8 cellular contexts compared by ENCODE assay signal in the genomic region with DNA sequence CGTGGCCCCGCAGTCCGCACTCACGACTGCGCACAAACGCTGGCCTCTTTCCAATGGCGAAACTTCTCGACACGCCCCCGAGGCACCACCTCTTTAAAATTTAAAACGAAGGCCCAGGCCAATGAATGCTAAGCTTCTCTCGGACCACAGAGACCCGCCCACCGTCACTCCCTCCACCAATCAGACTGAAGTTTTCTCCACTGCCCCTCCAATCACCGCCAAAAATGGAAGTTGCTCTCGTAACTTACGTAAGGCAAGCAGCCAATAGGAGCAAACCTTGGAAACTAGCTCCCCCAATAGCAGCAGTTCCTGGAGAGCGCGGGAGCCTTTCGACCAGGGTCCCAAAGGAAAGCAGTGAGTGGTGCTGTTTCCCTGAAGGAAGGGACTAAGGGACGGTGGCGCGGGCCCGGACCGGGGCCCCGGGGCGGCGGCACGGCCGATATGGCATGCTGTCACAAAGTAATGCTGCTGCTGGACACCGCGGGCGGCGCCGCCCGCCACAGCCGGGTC. TPM values are rescaled to one million over a fixed set of nuclear protein-coding genes. Genes with fewer than 3 reads are reported as not detected.
DNase-seq lines count a peak whose midpoint lies in the region; ATAC-seq, FAIRE-seq and TF ChIP-seq lines count a peak whose summit lies in the region.

Gene TICRR, plus strand, starts transcription at position 324 of the 510 bp plus-strand sequence. Its CDS starts 118 bp downstream, at position 442.

- H3K27ac ChIP-seq in trophoblast cell (ENCODE audit: low read depth, low read length), result peak within 1 kb of the TSS; percentile 6

- H2BK12ac ChIP-seq in trophoblast cell (ENCODE audit: low read length), result no peak within 1 kb of the TSS

- peak within 1 kb of the TSS; percentile 48 for H3K4ac ChIP-seq in trophoblast cell (ENCODE audit: low read depth, low read length)

- DNase-seq in GM12891 (ENCODE audit: insufficient read length, low spot score) (peak; percentile 84), NCI-H1417 treated with DMSO at 0.1 percent for 48 hours (lab: John Stamatoyannopoulos, UW) (peak; percentile 100), SW 1271 (lab: John Stamatoyannopoulos, UW) (peak; percentile 100), cardiac septum (ENCODE audit: low spot score) (peak; percentile 97), trophoblast cell (peak; percentile 99 to 100), type B pancreatic cell (ENCODE audit: extremely low spot score, unreplicated experiment) (peak; percentile 95)
- peak; percentile 87 for DNase-seq in activated naive CD8-positive, alpha-beta T cell treated with anti-CD3 and anti-CD28 coated beads, Interleukin-2, amount 10 ng/mL, durations not matched to agents 7 days and 5 days

- no peaks in the 10 kb centered on the region for H3K27me3 ChIP-seq in trophoblast cell (ENCODE audit: insufficient read depth, low read length)

- H3K4me2 ChIP-seq in trophoblast cell (ENCODE audit: low read length), result peak within 1 kb of the TSS; percentile 94

- H3K4me1 ChIP-seq in trophoblast cell (ENCODE audit: control insufficient read depth in 1 of 2, insufficient read depth in 2 of 2, low read length in 2 of 2), result peaks cover 7 to 8% of the 10 kb centered on the region in 2 experiments

- peak within 1 kb of the TSS; percentile 87 for H3K18ac ChIP-seq in trophoblast cell (ENCODE audit: low read length)

- peak; percentile 41; the same call in 1 of the 2 replicates for TF ChIP-seq POLR2A in GM12891 (IDR thresholded peaks at IDR 0.05; ENCODE audit: low read depth, low read length)

- TF ChIP-seq CTCF in type B pancreatic cell (conservative IDR thresholded peaks at IDR 0.05), result no peak

- peak within 1 kb of the TSS; percentile 6 for H2BK120ac ChIP-seq in trophoblast cell (ENCODE audit: insufficient read depth, low read length, poor library complexity)

- peak within 1 kb of the TSS; percentile 90 for H3K4me3 Mint-ChIP-seq in activated naive CD8-positive, alpha-beta T cell treated with anti-CD3 and anti-CD28 coated beads, Interleukin-2, amount 10 ng/mL, durations not matched to agents 7 days and 5 days
- peak within 1 kb of the TSS; percentile 87 for H3K4me3 Mint-ChIP-seq in type B pancreatic cell

- H3K27ac Mint-ChIP-seq in activated naive CD8-positive, alpha-beta T cell treated with anti-CD3 and anti-CD28 coated beads, Interleukin-2, amount 10 ng/mL, durations not matched to agents 7 days and 5 days, result peak within 1 kb of the TSS; percentile 73
- H3K27ac Mint-ChIP-seq in type B pancreatic cell, result peak within 1 kb of the TSS; percentile 69

- peaks cover 19% of the 10 kb centered on the region for H3K79me2 ChIP-seq in trophoblast cell (ENCODE audit: control insufficient read depth, insufficient read depth, low read length, poor library complexity)

- WGBS in trophoblast cell (ENCODE audit: extremely low coverage, insufficient coverage, insufficient read length), result no CpG with 5 or more reads among the region's 37 CpGs

- peak; percentile 97 for ATAC-seq in HG02798 (IDR thresholded peaks at IDR 0.05; ENCODE audit: poor library complexity, unreplicated experiment)
- ATAC-seq in activated naive CD8-positive, alpha-beta T cell treated with anti-CD3 and anti-CD28 coated beads, Interleukin-2, amount 10 ng/mL, durations not matched to agents 7 days and 5 days (ENCODE audit: low read depth), result peak; percentile 92

- H4K91ac ChIP-seq in trophoblast cell (ENCODE audit: low read depth, low read length), result peak within 1 kb of the TSS; percentile 22

- POLR2A ChIA-PET in activated naive CD8-positive, alpha-beta T cell treated with anti-CD3 and anti-CD28 coated beads, Interleukin-2, amount 10 ng/mL, durations not matched to agents 7 days and 5 days (lab: Charles Lee), result interaction anchor here (0.6 to 1.1 kb wide), 8 partner anchors 10 to 1152 kb away, joined by 3 to 6 read pairs (median 3); partner anchors contain the start of genes FANCI and POLG

- H3K14ac ChIP-seq in trophoblast cell (ENCODE audit: low read length), result peak within 1 kb of the TSS; percentile 83

- peak within 1 kb of the TSS; percentile 59 for H4K8ac ChIP-seq in trophoblast cell (ENCODE audit: low read depth, low read length)

- peak within 1 kb of the TSS; percentile 36 for H2BK5ac ChIP-seq in trophoblast cell (ENCODE audit: low read depth, low read length, poor library complexity)

- H3K79me1 ChIP-seq in trophoblast cell (ENCODE audit: low read length), result peaks cover 4% of the 10 kb centered on the region

- FAIRE-seq in GM12891 (lab: Jason Lieb, UNC), result peak; percentile 95

- H2AFZ ChIP-seq in trophoblast cell (ENCODE audit: insufficient read depth, low read length, poor library complexity), result peak within 1 kb of the TSS; percentile 82

- H3K9ac ChIP-seq in trophoblast cell (ENCODE audit: low read length), result peak within 1 kb of the TSS; percentile 87

- H3K36me3 Mint-ChIP-seq in activated naive CD8-positive, alpha-beta T cell treated with anti-CD3 and anti-CD28 coated beads, Interleukin-2, amount 10 ng/mL, durations not matched to agents 7 days and 5 days, result peaks cover 24% of the 10 kb centered on the region
- H3K36me3 Mint-ChIP-seq in type B pancreatic cell, result peaks cover 4% of the 10 kb centered on the region

- intact Hi-C loops in cardiac septum (cut with DNase I), result no loop called here

- H3K4me3 ChIP-seq in trophoblast cell (ENCODE audit: low read depth, low read length), result peak within 1 kb of the TSS; percentile 91

- no peak within 1 kb of the TSS for H2AK5ac ChIP-seq in trophoblast cell (ENCODE audit: low read length)

- H3K9me3 Mint-ChIP-seq in activated naive CD8-positive, alpha-beta T cell treated with anti-CD3 and anti-CD28 coated beads, Interleukin-2, amount 10 ng/mL, durations not matched to agents 7 days and 5 days, result no peaks in the 10 kb centered on the region
- no peaks in the 10 kb centered on the region for H3K9me3 Mint-ChIP-seq in type B pancreatic cell

- no peak within 1 kb of the TSS for H3K23ac ChIP-seq in trophoblast cell (ENCODE audit: low read length)

- H4K12ac ChIP-seq in trophoblast cell (ENCODE audit: low read depth, low read length), result peak within 1 kb of the TSS; percentile 2

- peaks cover 2% of the 10 kb centered on the region for H3K9me3 ChIP-seq in trophoblast cell (ENCODE audit: insufficient read depth, low read depth, low read length)

- peaks cover 0 to 2% of the 10 kb centered on the region in 2 experiments for H3K36me3 ChIP-seq in trophoblast cell (ENCODE audit: control insufficient read depth in 1 of 2, insufficient read depth in 2 of 2, low read length in 2 of 2)

- peaks cover 16% of the 10 kb centered on the region for H3K27me3 Mint-ChIP-seq in activated naive CD8-positive, alpha-beta T cell treated with anti-CD3 and anti-CD28 coated beads, Interleukin-2, amount 10 ng/mL, durations not matched to agents 7 days and 5 days
- H3K27me3 Mint-ChIP-seq in type B pancreatic cell, result peaks cover 15% of the 10 kb centered on the region

- peaks cover 20% of the 10 kb centered on the region for H3K4me1 Mint-ChIP-seq in activated naive CD8-positive, alpha-beta T cell treated with anti-CD3 and anti-CD28 coated beads, Interleukin-2, amount 10 ng/mL, durations not matched to agents 7 days and 5 days
- H3K4me1 Mint-ChIP-seq in type B pancreatic cell (ENCODE audit: unreplicated experiment), result peaks cover 23% of the 10 kb centered on the region

TF ChIP-seq in GM12891, 5 proteins besides CTCF, POLR2A, EP300 and RAD21:
- TF ChIP-seq POU2F2 (IDR thresholded peaks at IDR 0.05; ENCODE audit: low read depth, low read length) (no peak), TAF1 (IDR thresholded peaks at IDR 0.05; ENCODE audit: low read depth, low read length) (0 out of 2 replicates have a peak, but pooled peaks have one; percentile 5)

RNA-seq across cellular contexts. Expression of gene TICRR, which starts in this region (rescaled TPM):
- polyA plus RNA-seq in GM12891 (2012; ENCODE audit: low read depth, missing spikeins), result 5.4 TPM
- total RNA-seq in activated naive CD8-positive, alpha-beta T cell treated with anti-CD3 and anti-CD28 coated beads, Interleukin-2, amount 10 ng/mL, durations not matched to agents 7 days and 5 days, result 10 to 100 TPM; 18.6 to 20.6 TPM
- total RNA-seq in cardiac septum (0.03 TPM), type B pancreatic cell (ENCODE audit: low replicate concordance) (8.8 and 23.4 TPM in 2 replicates)
- polyA plus RNA-seq in trophoblast cell (2013), result 6.2 and 7.2 TPM in 2 replicates

Comparison
In these comparisons a context has a peak if more than half of its experiments do, and no peak if none do; other contexts are left out.
1. Peak in every context shown above with its lines: DNase-seq, ATAC-seq, H3K4me3 ChIP-seq and H3K27ac ChIP-seq.
2. Peak in DNase-seq in cardiac septum; RNA of the gene not detected or under 1 TPM.